8 cellular contexts compared by ENCODE assay signal in genomic region chr1:179883739-179884138, GRCh38. TPM values are rescaled to one million over a fixed set of nuclear protein-coding genes. Genes with fewer than 3 reads are reported as not detected.
A peak's percentile ranks its signal among the peaks of the same experiment; 100 is the strongest.
DNase-seq lines count a peak whose midpoint lies in the region; ATAC-seq and TF ChIP-seq lines count a peak whose summit lies in the region.

No MANE protein-coding gene starts in this region.

- peak; percentile 76 for DNase-seq in activated CD8-positive, alpha-beta T cell treated with anti-CD3 and anti-CD28 coated beads, Interleukin-2, amount 10 ng/mL, durations not matched to agents 7 days and 5 days
- DNase-seq in esophagus squamous epithelium (lab: John Stamatoyannopoulos, UW) (no peak), retinal pigment epithelial cell (ENCODE audit: low read depth) (no peak), NCI-H510A (lab: John Stamatoyannopoulos, UW) (no peak), anterior cingulate cortex (lab: John Stamatoyannopoulos, UW) (no peak)

- H3K9me3 ChIP-seq in HUES48 (ENCODE audit: control insufficient read depth, insufficient read depth, low read length) (no peaks in the 10 kb centered on the region), esophagus squamous epithelium (no peaks in the 10 kb centered on the region)

- H3K27me3 Mint-ChIP-seq in activated CD8-positive, alpha-beta T cell treated with anti-CD3 and anti-CD28 coated beads, Interleukin-2, amount 10 ng/mL, durations not matched to agents 7 days and 5 days (ENCODE audit: low read depth), result no peaks in the 10 kb centered on the region

- CTCF ChIA-PET in activated CD8-positive, alpha-beta T cell treated with anti-CD3 and anti-CD28 coated beads, Interleukin-2, amount 10 ng/mL, durations not matched to agents 7 days and 5 days (lab: Charles Lee), result interaction anchor here (1.2 to 6.7 kb wide), 3 partner anchors 16 to 70 kb away, joined by 3 to 28 read pairs (median 5); no protein-coding TSS in a partner anchor

- TF ChIP-seq POLR2A in esophagus squamous epithelium (IDR thresholded peaks at IDR 0.05), result no peak

- H3K27ac ChIP-seq in HUES48 (ENCODE audit: low read depth, low read length) (peak overlapping the region; percentile 100), esophagus squamous epithelium (peak overlapping the region; percentile 99 to 100 (median 100))

- H3K4me3 Mint-ChIP-seq in activated CD8-positive, alpha-beta T cell treated with anti-CD3 and anti-CD28 coated beads, Interleukin-2, amount 10 ng/mL, durations not matched to agents 7 days and 5 days, result peak overlapping the region; percentile 92

- H3K9ac ChIP-seq in HUES48 (ENCODE audit: low read depth, low read length), result peak overlapping the region; percentile 91; the same call in 1 of the 2 replicates

- H3K27me3 ChIP-seq in HUES48 (ENCODE audit: control insufficient read depth, insufficient read depth, low read length) (no peaks in the 10 kb centered on the region), esophagus squamous epithelium (no peaks in the 10 kb centered on the region)

- H3K4me1 Mint-ChIP-seq in activated CD8-positive, alpha-beta T cell treated with anti-CD3 and anti-CD28 coated beads, Interleukin-2, amount 10 ng/mL, durations not matched to agents 7 days and 5 days (ENCODE audit: low read depth), result peaks cover 48% of the 10 kb centered on the region

- H3K4me3 ChIP-seq in HUES48 (ENCODE audit: low read depth, low read length), result peak overlapping the region; percentile 76
- peak overlapping the region; percentile 80 to 97 (median 84) for H3K4me3 ChIP-seq in esophagus squamous epithelium
- peak overlapping the region; percentile 84 for H3K4me3 ChIP-seq in retinal pigment epithelial cell (ENCODE audit: low read length)

- POLR2A ChIA-PET in activated CD8-positive, alpha-beta T cell treated with anti-CD3 and anti-CD28 coated beads, Interleukin-2, amount 10 ng/mL, durations not matched to agents 7 days and 5 days (lab: Charles Lee), result interaction anchor here (0.8 to 4.4 kb wide), 9 partner anchors 10 to 590 kb away, joined by 3 to 61 read pairs (median 9); partner anchors contain the start of genes CEP350, QSOX1 and SOAT1

- intact Hi-C loops in esophagus squamous epithelium (cut with DNase I), result no loop called here

- H3K36me3 ChIP-seq in HUES48 (ENCODE audit: control insufficient read depth, insufficient read depth, low read length) (peaks cover 29% of the 10 kb centered on the region), esophagus squamous epithelium (peaks cover 0 to 43% (median 0%) of the 10 kb centered on the region in 3 donors)

- 13% methylated on average over 4 of the region's 4 CpGs for WGBS in esophagus squamous epithelium, 2 donors

- TF ChIP-seq CTCF in esophagus squamous epithelium (IDR thresholded peaks at IDR 0.05) (no peak), retinal pigment epithelial cell (conservative IDR thresholded peaks at IDR 0.05; ENCODE audit: low read depth, low read length) (no peak)

- H3K27ac Mint-ChIP-seq in activated CD8-positive, alpha-beta T cell treated with anti-CD3 and anti-CD28 coated beads, Interleukin-2, amount 10 ng/mL, durations not matched to agents 7 days and 5 days, result peak overlapping the region; percentile 99

- peaks cover 46% of the 10 kb centered on the region for H3K36me3 Mint-ChIP-seq in activated CD8-positive, alpha-beta T cell treated with anti-CD3 and anti-CD28 coated beads, Interleukin-2, amount 10 ng/mL, durations not matched to agents 7 days and 5 days (ENCODE audit: low read depth)

- no peaks in the 10 kb centered on the region for H3K9me3 Mint-ChIP-seq in activated CD8-positive, alpha-beta T cell treated with anti-CD3 and anti-CD28 coated beads, Interleukin-2, amount 10 ng/mL, durations not matched to agents 7 days and 5 days (ENCODE audit: insufficient read depth)

- ATAC-seq in GM18511 (IDR thresholded peaks at IDR 0.05; ENCODE audit: unreplicated experiment) (peak; percentile 24), GM19328 (IDR thresholded peaks at IDR 0.05; ENCODE audit: unreplicated experiment) (no peak)
- ATAC-seq in activated CD8-positive, alpha-beta T cell treated with anti-CD3 and anti-CD28 coated beads, Interleukin-2, amount 10 ng/mL, durations not matched to agents 7 days and 5 days, result no peak

- H3K4me1 ChIP-seq in HUES48 (ENCODE audit: control insufficient read depth, insufficient read depth, low read length), result peaks cover 15% of the 10 kb centered on the region; the same call in 1 of the 2 replicates
- H3K4me1 ChIP-seq in esophagus squamous epithelium, result peaks cover 0 to 69% (median 22%) of the 10 kb centered on the region in 3 donors

RNA-seq across cellular contexts. Expression of gene TOR1AIP1, which starts 1.7 kb away (rescaled TPM):
- total RNA-seq in activated CD8-positive, alpha-beta T cell treated with anti-CD3 and anti-CD28 coated beads, Interleukin-2, amount 10 ng/mL, durations not matched to agents 7 days and 5 days, result 10 to 100 TPM; 67.7 to 71.0 TPM
- total RNA-seq in esophagus squamous epithelium, result 10 to 100 TPM; 26.1 to 78.8 (median 35.3) TPM

RNA-seq across cellular contexts. Expression of gene TOR1AIP2, which starts 6.1 kb away (rescaled TPM):
- 10 to 100 TPM; 48.0 to 49.0 TPM for total RNA-seq in activated CD8-positive, alpha-beta T cell treated with anti-CD3 and anti-CD28 coated beads, Interleukin-2, amount 10 ng/mL, durations not matched to agents 7 days and 5 days
- total RNA-seq in esophagus squamous epithelium, result 10 to 100 TPM; 51.1 to 69.8 (median 61.0) TPM
